In genomic region chr2:118635891-118636290, GRCh38 we compare ENCODE assay signal across 28 cellular contexts.
"Had no signal": no experiment of that assay in that cellular context is flagged by ENCODE, and none has a peak within 500 bp of the region (broad histone marks: within the 10 kb centered on the region; RNA-seq: fewer than 3 reads in every experiment).

No MANE protein-coding gene starts in this region.

- H3K27me3 ChIP-seq: Peyer's patch, SJSA1 had no signal

- H3K36me3 Mint-ChIP-seq: activated naive CD4-positive, alpha-beta T cell treated with anti-CD3 and anti-CD28 coated beads, Interleukin-2, amount 10 ng/mL, durations not matched to agents 7 days and 5 days; activated naive CD8-positive, alpha-beta T cell treated with anti-CD3 and anti-CD28 coated beads for 36 hours had no signal

- H3K36me3 ChIP-seq: breast epithelium, Peyer's patch, SJSA1 had no signal

- H3K4me3 Mint-ChIP-seq: activated B cell treated with CpG ODN at 0.5 μM for 24 hours; activated CD4-positive, alpha-beta memory T cell treated with anti-CD3 and anti-CD28 coated beads, Interleukin-2, amount 10 ng/mL, durations not matched to agents 7 days and 5 days; activated naive CD4-positive, alpha-beta T cell treated with anti-CD3 and anti-CD28 coated beads, Interleukin-2, amount 10 ng/mL, durations not matched to agents 7 days and 5 days; activated naive CD8-positive, alpha-beta T cell treated with anti-CD3 and anti-CD28 coated beads for 36 hours; activated T-cell treated with anti-CD3 and anti-CD28 coated beads, Interleukin-2, amount 50 U/mL, for 72 hours; T-helper 17 cell had no signal

- H3K4me3 ChIP-seq: breast epithelium, Peyer's patch, SJSA1 had no signal

- H3K9me3 Mint-ChIP-seq: activated T-helper 2 cell treated with anti-CD3 and anti-CD28 coated beads, Interferon-gamma antibody, Interleukin-2, Interleukin-4, amounts not matched to agents 10 μg/mL and 5 μg/mL and 100 μg/mL, durations not matched to agents 14 hours and 24 hours and 36 hours had no signal

- H3K27ac ChIP-seq: breast epithelium, Peyer's patch, RWPE1, SJSA1 had no signal

- H3K4me1 ChIP-seq: breast epithelium, Peyer's patch, SJSA1 had no signal

- H3K9me3 ChIP-seq: breast epithelium, Peyer's patch, SJSA1 had no signal

- DNase-seq: activated B cell treated with CpG ODN at 0.5 μM for 24 hours; activated CD4-positive, alpha-beta memory T cell treated with anti-CD3 and anti-CD28 coated beads, Interleukin-2, amount 10 ng/mL, durations not matched to agents 7 days and 5 days; activated CD4-positive, alpha-beta T cell treated with anti-CD3 and anti-CD28 coated beads for 1 hour; activated CD4-positive, alpha-beta T cell treated with anti-CD3 and anti-CD28 coated beads, Interleukin-2, amount 50 U/mL, for 1 hour; activated CD8-positive, alpha-beta memory T cell treated with anti-CD3 and anti-CD28 coated beads, Interleukin-2, amount 50 U/mL, for 4 hours; activated gamma-delta T cell treated with Interleukin-2 at 50 U/mL for 16 hours; activated naive CD4-positive, alpha-beta T cell treated with anti-CD3 and anti-CD28 coated beads, Interleukin-2, amount 10 ng/mL, durations not matched to agents 7 days and 5 days; activated naive CD8-positive, alpha-beta T cell treated with anti-CD3 and anti-CD28 coated beads for 36 hours; activated T-cell treated with anti-CD3 and anti-CD28 coated beads, Interleukin-2, amount 50 U/mL, for 72 hours; aorta; caudate nucleus; KG1; NCI-H1048; NCI-H146; NCI-H187 treated with DMSO at 0.1 percent for 48 hours; NCI-H2081 treated with DMSO at 0.1 percent for 48 hours; NCI-H2171 treated with DMSO at 0.1 percent for 48 hours; NCI-H226; NCI-H69; NK-92 treated with Interleukin-12 subunit alpha and Interleukin-12 subunit beta, amount 100 ng/mL, for 24 hours; Peyer's patch; SHP77; T-helper 17 cell; T-helper 9 cell had no signal

- H3K27ac Mint-ChIP-seq: activated B cell treated with CpG ODN at 0.5 μM for 24 hours; activated CD4-positive, alpha-beta memory T cell treated with anti-CD3 and anti-CD28 coated beads, Interleukin-2, amount 10 ng/mL, durations not matched to agents 7 days and 5 days; activated naive CD4-positive, alpha-beta T cell treated with anti-CD3 and anti-CD28 coated beads, Interleukin-2, amount 10 ng/mL, durations not matched to agents 7 days and 5 days; activated naive CD8-positive, alpha-beta T cell treated with anti-CD3 and anti-CD28 coated beads for 36 hours; activated T-cell treated with anti-CD3 and anti-CD28 coated beads, Interleukin-2, amount 50 U/mL, for 72 hours; activated T-helper 2 cell treated with anti-CD3 and anti-CD28 coated beads, Interferon-gamma antibody, Interleukin-2, Interleukin-4, amounts not matched to agents 10 μg/mL and 5 μg/mL and 100 μg/mL, durations not matched to agents 14 hours and 24 hours and 36 hours; T-helper 17 cell had no signal

- ATAC-seq: activated T-cell treated with anti-CD3 and anti-CD28 coated beads, Interleukin-2, amount 50 U/mL, for 72 hours; T-helper 17 cell had no signal

- H3K27me3 Mint-ChIP-seq: activated CD4-positive, alpha-beta memory T cell treated with anti-CD3 and anti-CD28 coated beads, Interleukin-2, amount 10 ng/mL, durations not matched to agents 7 days and 5 days; activated naive CD4-positive, alpha-beta T cell treated with anti-CD3 and anti-CD28 coated beads, Interleukin-2, amount 10 ng/mL, durations not matched to agents 7 days and 5 days had no signal

- H3K4me1 Mint-ChIP-seq: activated B cell treated with CpG ODN at 0.5 μM for 24 hours; activated CD4-positive, alpha-beta memory T cell treated with anti-CD3 and anti-CD28 coated beads, Interleukin-2, amount 10 ng/mL, durations not matched to agents 7 days and 5 days; activated naive CD4-positive, alpha-beta T cell treated with anti-CD3 and anti-CD28 coated beads, Interleukin-2, amount 10 ng/mL, durations not matched to agents 7 days and 5 days; activated naive CD8-positive, alpha-beta T cell treated with anti-CD3 and anti-CD28 coated beads for 36 hours; T-helper 17 cell had no signal
